Comparison of ENCODE assay signal across 29 cellular contexts in the genomic region with DNA sequence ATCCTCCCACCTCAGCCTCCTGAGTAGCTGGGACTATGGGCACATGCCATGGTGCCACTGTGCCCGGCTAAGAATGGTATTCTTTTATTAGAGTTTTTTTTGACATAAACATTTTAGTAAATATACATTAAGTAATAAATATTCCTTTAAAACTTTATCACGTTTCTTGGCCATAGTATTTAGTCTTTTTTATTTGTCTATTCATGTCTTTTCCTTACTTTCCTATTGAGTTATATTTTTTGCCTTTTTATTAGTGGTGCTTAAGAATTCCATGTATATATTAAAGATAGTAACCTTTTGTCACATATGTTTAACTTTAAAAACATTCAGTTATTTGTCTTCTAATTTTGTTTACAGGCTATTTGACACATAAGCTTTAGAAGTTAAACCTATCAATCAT.
"Had no signal": no experiment of that assay in that cellular context is flagged by ENCODE, and none has a peak within 500 bp of the region (broad histone marks: within the 10 kb centered on the region; RNA-seq: fewer than 3 reads in every experiment).

No MANE protein-coding gene starts in this region.

- H3K4me2 ChIP-seq: neural progenitor cell, smooth muscle cell had no signal

- H3K9me3 Mint-ChIP-seq: naive thymus-derived CD4-positive, alpha-beta T cell; natural killer cell; neural progenitor cell; stimulated activated memory B cell treated with anti-CD40 and anti-IgM and Interleukin-4, amounts not matched to agents 10 μg/mL and 1 μg/mL and 100 μg/mL, for 72 hours; stimulated activated naive CD8-positive, alpha-beta T cell treated with anti-CD3 and anti-CD28 coated beads, Interleukin-15, amount 100 ng/mL, for 72 hours; type B pancreatic cell had no signal

- ATAC-seq: naive thymus-derived CD4-positive, alpha-beta T cell; natural killer cell; pancreas; right cardiac atrium; right lobe of liver; stimulated activated memory B cell treated with anti-CD40 and anti-IgM and Interleukin-4, amounts not matched to agents 10 μg/mL and 1 μg/mL and 100 μg/mL, for 72 hours; stimulated activated naive CD8-positive, alpha-beta T cell treated with anti-CD3 and anti-CD28 coated beads, Interleukin-15, amount 100 ng/mL, for 72 hours; stimulated activated naive CD8-positive, alpha-beta T cell treated with anti-CD3 and anti-CD28 coated beads, Interleukin-15, Interleukin-2, amounts not matched to agents 100 U/mL and 50 U/mL, for 24 hours; upper lobe of right lung had no signal

- H3K4me1 ChIP-seq: neural progenitor cell, pancreas, prostate gland, right lobe of liver, sigmoid colon, suprapubic skin, testis, tibial artery, transverse colon, upper lobe of right lung, uterus had no signal

- H3K36me3 ChIP-seq: neural progenitor cell, pancreas, prostate gland, right lobe of liver, sigmoid colon, spleen, suprapubic skin, tibial artery, transverse colon, upper lobe of right lung, uterus had no signal

- H3K9me3 ChIP-seq: pancreas, prostate gland, right lobe of liver, sigmoid colon, spleen, suprapubic skin, testis, tibial artery, transverse colon, upper lobe of right lung, uterus had no signal

- H2AFZ ChIP-seq: neural progenitor cell had no signal

- H3K36me3 Mint-ChIP-seq: natural killer cell; neural progenitor cell; stimulated activated memory B cell treated with anti-CD40 and anti-IgM and Interleukin-4, amounts not matched to agents 10 μg/mL and 1 μg/mL and 100 μg/mL, for 72 hours; type B pancreatic cell had no signal

- H3K27ac Mint-ChIP-seq: naive thymus-derived CD4-positive, alpha-beta T cell; natural killer cell; nephron; neural progenitor cell; stimulated activated memory B cell treated with anti-CD40 and anti-IgM and Interleukin-4, amounts not matched to agents 10 μg/mL and 1 μg/mL and 100 μg/mL, for 72 hours; stimulated activated naive CD8-positive, alpha-beta T cell treated with anti-CD3 and anti-CD28 coated beads, Interleukin-15, amount 100 ng/mL, for 72 hours; type B pancreatic cell had no signal

- H3K27me3 Mint-ChIP-seq: stimulated activated memory B cell treated with anti-CD40 and anti-IgM and Interleukin-4, amounts not matched to agents 10 μg/mL and 1 μg/mL and 100 μg/mL, for 72 hours; stimulated activated naive CD8-positive, alpha-beta T cell treated with anti-CD3 and anti-CD28 coated beads, Interleukin-15, amount 100 ng/mL, for 72 hours; type B pancreatic cell had no signal

- H3K4me3 Mint-ChIP-seq: naive thymus-derived CD4-positive, alpha-beta T cell; natural killer cell; nephron; neural progenitor cell; stimulated activated memory B cell treated with anti-CD40 and anti-IgM and Interleukin-4, amounts not matched to agents 10 μg/mL and 1 μg/mL and 100 μg/mL, for 72 hours; stimulated activated naive CD8-positive, alpha-beta T cell treated with anti-CD3 and anti-CD28 coated beads, Interleukin-15, amount 100 ng/mL, for 72 hours; type B pancreatic cell had no signal

- H3K4me1 Mint-ChIP-seq: naive thymus-derived CD4-positive, alpha-beta T cell; natural killer cell; neural progenitor cell; stimulated activated naive CD8-positive, alpha-beta T cell treated with anti-CD3 and anti-CD28 coated beads, Interleukin-15, amount 100 ng/mL, for 72 hours had no signal

- H3K4me3 ChIP-seq: neural progenitor cell, pancreas, prostate gland, right lobe of liver, sigmoid colon, smooth muscle cell, spleen, suprapubic skin, testis, tibial artery, transverse colon, upper lobe of right lung, uterus had no signal

- H3K27me3 ChIP-seq: neural progenitor cell, pancreas, right lobe of liver, sigmoid colon, spleen, suprapubic skin, testis, tibial artery, transverse colon, upper lobe of right lung, uterus had no signal

- H3K27ac ChIP-seq: neural progenitor cell, pancreas, prostate gland, right lobe of liver, sigmoid colon, spleen, suprapubic skin, testis, tibial artery, transverse colon, upper lobe of right lung, uterus had no signal

- DNase-seq: naive thymus-derived CD4-positive, alpha-beta T cell; natural killer cell; occipital lobe; pancreas; right cardiac atrium; right lobe of liver; sigmoid colon; spleen; stimulated activated CD4-positive, alpha-beta T cell treated with anti-CD3 and anti-CD28 coated beads, Interleukin-12 subunit alpha, Interleukin-12 subunit beta, amount 100 ng/mL, for 4 hours; stimulated activated CD4-positive, alpha-beta T cell treated with anti-CD3 and anti-CD28 coated beads, Interleukin-1b, Interleukin-23, amount 100 ng/mL, for 48 hours; stimulated activated CD4-positive, alpha-beta T cell treated with anti-CD3 and anti-CD28 coated beads, Interleukin-4, amount 100 ng/mL, for 1 hour; stimulated activated CD4-positive, alpha-beta T cell treated with anti-CD3 and anti-CD28 coated beads, Interleukin-4, amount 100 ng/mL, for 4 hours; stimulated activated CD8-positive, alpha-beta memory T cell treated with anti-CD3 and anti-CD28 coated beads, Interleukin-4, amount 100 ng/mL, for 48 hours; stimulated activated naive CD4-positive, alpha-beta T cell; stimulated activated naive CD8-positive, alpha-beta T cell treated with anti-CD3 and anti-CD28 coated beads, Interleukin-15, amount 100 ng/mL, for 72 hours; stimulated activated naive CD8-positive, alpha-beta T cell treated with anti-CD3 and anti-CD28 coated beads, Interleukin-15, Interleukin-2, amounts not matched to agents 100 U/mL and 50 U/mL, for 24 hours; substantia nigra; testis; tibial artery; transverse colon; upper lobe of right lung; uterus had no signal

- H3K9ac ChIP-seq: neural progenitor cell had no signal
